8 cellular contexts compared by ENCODE assay signal in the genomic region with DNA sequence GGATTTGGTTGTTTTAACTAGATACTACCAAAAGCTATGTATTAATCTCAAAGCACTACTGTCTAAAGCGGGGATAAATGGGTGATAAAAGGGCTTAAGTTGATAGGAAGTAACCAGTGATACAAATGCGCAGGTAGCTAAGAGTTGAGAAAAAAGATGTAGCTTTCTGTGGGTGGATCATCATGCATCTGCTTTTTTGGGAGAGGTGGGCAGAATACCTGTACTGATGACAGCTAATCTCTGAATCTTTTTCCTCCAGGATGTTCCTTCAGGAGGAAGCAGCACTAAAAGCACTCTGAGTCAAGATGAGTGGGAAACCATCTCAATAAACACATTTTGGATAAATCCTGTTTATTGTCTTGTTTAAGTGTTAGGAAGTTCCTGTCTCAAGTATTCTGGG. TPM values are rescaled to one million over a fixed set of nuclear protein-coding genes. Genes with fewer than 3 reads are reported as not detected.
DNase-seq lines count a peak whose midpoint lies in the region; ATAC-seq, FAIRE-seq and TF ChIP-seq lines count a peak whose summit lies in the region.

No MANE protein-coding gene starts in this region.

- no peaks in the 10 kb centered on the region for H3K27me3 Mint-ChIP-seq in activated CD4-positive, alpha-beta T cell treated with anti-CD3 and anti-CD28 coated beads, Interleukin-2, amount 10 ng/mL, durations not matched to agents 7 days and 5 days
- H3K27me3 Mint-ChIP-seq in activated naive CD8-positive, alpha-beta T cell treated with anti-CD3 and anti-CD28 coated beads, Interleukin-2, amount 10 ng/mL, durations not matched to agents 7 days and 5 days = no peaks in the 10 kb centered on the region

- no peaks in the 10 kb centered on the region for H3K27me3 ChIP-seq in thoracic aorta (replicated peaks; ENCODE audit: insufficient read depth)

- H3K27ac ChIP-seq in kidney (ENCODE audit: low read depth in 2 of 2, low read length in 2 of 2) (no peak overlapping the region), thoracic aorta (peak overlapping the region; percentile 94 to 98)

- no peak for DNase-seq in activated CD4-positive, alpha-beta T cell treated with anti-CD3 and anti-CD28 coated beads, Interleukin-2, amount 10 ng/mL, durations not matched to agents 7 days and 5 days
- no peak for DNase-seq in activated CD4-positive, alpha-beta T cell treated with anti-CD3 and anti-CD28 coated beads, Interleukin-2, amount 50 U/mL, for 48 hours
- DNase-seq in activated naive CD8-positive, alpha-beta T cell treated with anti-CD3 and anti-CD28 coated beads, Interleukin-2, amount 10 ng/mL, durations not matched to agents 7 days and 5 days = no peak
- no peak for DNase-seq in kidney
- DNase-seq in thoracic aorta (ENCODE audit: low spot score) = no peak
- DNase-seq in DMS53 treated with DMSO at 0.1 percent for 48 hours (lab: John Stamatoyannopoulos, UW; ENCODE audit: unreplicated experiment) = no peak
- DNase-seq in KG1 (lab: John Stamatoyannopoulos, UW) = no peak

- H3K36me3 Mint-ChIP-seq in activated CD4-positive, alpha-beta T cell treated with anti-CD3 and anti-CD28 coated beads, Interleukin-2, amount 10 ng/mL, durations not matched to agents 7 days and 5 days (ENCODE audit: low read depth) = peaks cover 37% of the 10 kb centered on the region
- peaks cover 34% of the 10 kb centered on the region for H3K36me3 Mint-ChIP-seq in activated naive CD8-positive, alpha-beta T cell treated with anti-CD3 and anti-CD28 coated beads, Interleukin-2, amount 10 ng/mL, durations not matched to agents 7 days and 5 days

- H3K27ac Mint-ChIP-seq in activated CD4-positive, alpha-beta T cell treated with anti-CD3 and anti-CD28 coated beads, Interleukin-2, amount 10 ng/mL, durations not matched to agents 7 days and 5 days = peak overlapping the region; percentile 96
- H3K27ac Mint-ChIP-seq in activated naive CD8-positive, alpha-beta T cell treated with anti-CD3 and anti-CD28 coated beads, Interleukin-2, amount 10 ng/mL, durations not matched to agents 7 days and 5 days = peak overlapping the region; percentile 98

- H3K9ac ChIP-seq in kidney (ENCODE audit: low read length in 2 of 2) = peak overlapping the region in 1 of 2 donors; percentile 99

- peak overlapping the region; percentile 93 to 98 for H3K4me3 ChIP-seq in kidney (ENCODE audit: low read length in 2 of 2)
- H3K4me3 ChIP-seq in thoracic aorta = peak overlapping the region; percentile 95

- H3K9me3 ChIP-seq in kidney (ENCODE audit: control insufficient read depth in 1 of 2, low read length in 2 of 2) (no peaks in the 10 kb centered on the region), thoracic aorta (no peaks in the 10 kb centered on the region)

- H3K36me3 ChIP-seq in kidney (ENCODE audit: control insufficient read depth in 1 of 2, insufficient read depth in 2 of 2, low read length in 2 of 2) (peaks cover 6 to 16% of the 10 kb centered on the region in 2 donors), thoracic aorta (peaks cover 23% of the 10 kb centered on the region)

- H3K4me1 Mint-ChIP-seq in activated CD4-positive, alpha-beta T cell treated with anti-CD3 and anti-CD28 coated beads, Interleukin-2, amount 10 ng/mL, durations not matched to agents 7 days and 5 days = peaks cover 30% of the 10 kb centered on the region
- peaks cover 30% of the 10 kb centered on the region for H3K4me1 Mint-ChIP-seq in activated naive CD8-positive, alpha-beta T cell treated with anti-CD3 and anti-CD28 coated beads, Interleukin-2, amount 10 ng/mL, durations not matched to agents 7 days and 5 days

- peak overlapping the region; percentile 87 for H3K4me3 Mint-ChIP-seq in activated CD4-positive, alpha-beta T cell treated with anti-CD3 and anti-CD28 coated beads, Interleukin-2, amount 10 ng/mL, durations not matched to agents 7 days and 5 days
- peak overlapping the region; percentile 93 for H3K4me3 Mint-ChIP-seq in activated naive CD8-positive, alpha-beta T cell treated with anti-CD3 and anti-CD28 coated beads, Interleukin-2, amount 10 ng/mL, durations not matched to agents 7 days and 5 days

- TF ChIP-seq CTCF in kidney (IDR thresholded peaks at IDR 0.05; ENCODE audit: borderline replicate concordance, extremely low read depth, insufficient read depth) (no peak), thoracic aorta (IDR thresholded peaks at IDR 0.05) (no peak)

- H3K9me3 Mint-ChIP-seq in activated CD4-positive, alpha-beta T cell treated with anti-CD3 and anti-CD28 coated beads, Interleukin-2, amount 10 ng/mL, durations not matched to agents 7 days and 5 days = no peaks in the 10 kb centered on the region
- no peaks in the 10 kb centered on the region for H3K9me3 Mint-ChIP-seq in activated naive CD8-positive, alpha-beta T cell treated with anti-CD3 and anti-CD28 coated beads, Interleukin-2, amount 10 ng/mL, durations not matched to agents 7 days and 5 days

- FAIRE-seq in kidney (lab: Jason Lieb, UNC) = no peak

- H3K4me1 ChIP-seq in kidney (ENCODE audit: control insufficient read depth in 1 of 2, insufficient read depth in 1 of 2, low read depth in 1 of 2, low read length in 2 of 2) = peaks cover 11 to 16% of the 10 kb centered on the region in 2 donors
- peaks cover 16 to 28% of the 10 kb centered on the region in 2 donors for H3K4me1 ChIP-seq in thoracic aorta (ENCODE audit: control insufficient read depth in 1 of 2, low read depth in 2 of 2)

- POLR2A ChIA-PET in activated CD4-positive, alpha-beta T cell treated with anti-CD3 and anti-CD28 coated beads, Interleukin-2, amount 10 ng/mL, durations not matched to agents 7 days and 5 days (lab: Charles Lee) = interaction anchor here (0.9 kb wide), 1 partner anchor 221 kb away, joined by 3 read pairs; no protein-coding TSS in a partner anchor
- POLR2A ChIA-PET in activated naive CD8-positive, alpha-beta T cell treated with anti-CD3 and anti-CD28 coated beads, Interleukin-2, amount 10 ng/mL, durations not matched to agents 7 days and 5 days (lab: Charles Lee) = interaction anchor here (0.8 to 3.5 kb wide), 13 partner anchors 15 to 358 kb away, joined by 3 to 29 read pairs (median 9); partner anchors contain the start of genes CHTOP, CREB3L4, DENND4B and INTS3

- intact Hi-C loops in kidney (cut with DNase I) = no loop called here

- no peak for ATAC-seq in activated naive CD8-positive, alpha-beta T cell treated with anti-CD3 and anti-CD28 coated beads, Interleukin-2, amount 10 ng/mL, durations not matched to agents 7 days and 5 days (ENCODE audit: low read depth)
- ATAC-seq in thoracic aorta (ENCODE audit: insufficient number of reproducible peaks, low FRiP score, low read depth) (no peak), GM21390 (IDR thresholded peaks at IDR 0.05; ENCODE audit: unreplicated experiment) (no peak)

- CTCF ChIA-PET in activated CD4-positive, alpha-beta T cell treated with anti-CD3 and anti-CD28 coated beads, Interleukin-2, amount 10 ng/mL, durations not matched to agents 7 days and 5 days (lab: Charles Lee) = interaction anchor here (0.6 to 1.8 kb wide), 2 partner anchors 184 to 320 kb away, joined by 3 to 4 read pairs; no protein-coding TSS in a partner anchor

RNA-seq across cellular contexts. Expression of gene RPS27, which starts 1.2 kb away (rescaled TPM):
- total RNA-seq in activated CD4-positive, alpha-beta T cell treated with anti-CD3 and anti-CD28 coated beads, Interleukin-2, amount 10 ng/mL, durations not matched to agents 7 days and 5 days = 1,000 to 10,000 TPM; 2,596 to 2,883 TPM
- total RNA-seq in activated naive CD8-positive, alpha-beta T cell treated with anti-CD3 and anti-CD28 coated beads, Interleukin-2, amount 10 ng/mL, durations not matched to agents 7 days and 5 days = 1,000 to 10,000 TPM; 3,346 to 3,734 TPM
- total RNA-seq in kidney = 1,447 TPM
- polyA plus RNA-seq in kidney (ENCODE audit: insufficient read depth, low read depth, low replicate concordance) = 4,953 TPM
- total RNA-seq in thoracic aorta = 1,000 to 10,000 TPM; 1,129 to 1,416 TPM

RNA-seq across cellular contexts. Expression of gene RAB13, which starts 5.7 kb away (rescaled TPM):
- total RNA-seq in activated CD4-positive, alpha-beta T cell treated with anti-CD3 and anti-CD28 coated beads, Interleukin-2, amount 10 ng/mL, durations not matched to agents 7 days and 5 days = under 1 TPM; 0.92 to 0.96 TPM
- total RNA-seq in activated naive CD8-positive, alpha-beta T cell treated with anti-CD3 and anti-CD28 coated beads, Interleukin-2, amount 10 ng/mL, durations not matched to agents 7 days and 5 days = 1 to 10 TPM; 7.5 to 8.0 TPM
- total RNA-seq in kidney (142 TPM), thoracic aorta (10 to 100 TPM; 36.0 to 48.3 TPM)
- 226 TPM for polyA plus RNA-seq in kidney (ENCODE audit: insufficient read depth, low read depth, low replicate concordance)

RNA-seq across cellular contexts. Expression of gene JTB, which starts 14.3 kb away (rescaled TPM):
- total RNA-seq in activated CD4-positive, alpha-beta T cell treated with anti-CD3 and anti-CD28 coated beads, Interleukin-2, amount 10 ng/mL, durations not matched to agents 7 days and 5 days = 100 to 1,000 TPM; 111 to 124 TPM
- total RNA-seq in activated naive CD8-positive, alpha-beta T cell treated with anti-CD3 and anti-CD28 coated beads, Interleukin-2, amount 10 ng/mL, durations not matched to agents 7 days and 5 days = 100 to 1,000 TPM; 118 TPM
- 97.0 TPM for total RNA-seq in kidney
- polyA plus RNA-seq in kidney (ENCODE audit: insufficient read depth, low read depth, low replicate concordance) = 188 TPM
- total RNA-seq in thoracic aorta = 100 to 1,000 TPM; 184 to 266 TPM

RNA-seq across cellular contexts. Expression of gene CREB3L4, which starts 24.1 kb away (rescaled TPM):
- total RNA-seq in activated CD4-positive, alpha-beta T cell treated with anti-CD3 and anti-CD28 coated beads, Interleukin-2, amount 10 ng/mL, durations not matched to agents 7 days and 5 days = 1 to 10 TPM; 6.9 to 7.9 TPM
- total RNA-seq in activated naive CD8-positive, alpha-beta T cell treated with anti-CD3 and anti-CD28 coated beads, Interleukin-2, amount 10 ng/mL, durations not matched to agents 7 days and 5 days = 10 to 100 TPM in 1 of 2 experiments, 1 to 10 TPM in 1; 8.2 to 10.0 TPM
- total RNA-seq in kidney = 10.9 TPM
- 9.3 TPM for polyA plus RNA-seq in kidney (ENCODE audit: insufficient read depth, low read depth, low replicate concordance)
- total RNA-seq in thoracic aorta = 10 to 100 TPM in 1 of 2 donors, 1 to 10 TPM in 1; 3.2 to 11.1 TPM

RNA-seq across cellular contexts. Expression of gene SLC39A1, which starts 28.5 kb away (rescaled TPM):
- total RNA-seq in activated CD4-positive, alpha-beta T cell treated with anti-CD3 and anti-CD28 coated beads, Interleukin-2, amount 10 ng/mL, durations not matched to agents 7 days and 5 days = 10 to 100 TPM; 33.5 to 36.4 TPM
- total RNA-seq in activated naive CD8-positive, alpha-beta T cell treated with anti-CD3 and anti-CD28 coated beads, Interleukin-2, amount 10 ng/mL, durations not matched to agents 7 days and 5 days = 10 to 100 TPM; 29.6 to 31.1 TPM
- total RNA-seq in kidney (125 TPM), thoracic aorta (100 to 1,000 TPM; 102 to 136 TPM)
- polyA plus RNA-seq in kidney (ENCODE audit: insufficient read depth, low read depth, low replicate concordance) = 106 TPM

Comparison
In these comparisons a context has a peak if more than half of its experiments do, and no peak if none do; other contexts are left out.
1. H3K27ac ChIP-seq: peak in thoracic aorta (2 of 2); none in kidney (0 of 2).
2. RNA of gene RAB13, which starts 5.7 kb away (total RNA-seq): 142 TPM in kidney (single experiment), 36.0 to 48.3 TPM in thoracic aorta and 7.5 to 8.0 TPM in activated naive CD8-positive, alpha-beta T cell treated with anti-CD3 and anti-CD28 coated beads, Interleukin-2, amount 10 ng/mL, durations not matched to agents 7 days and 5 days; 0.92 to 0.96 TPM in activated CD4-positive, alpha-beta T cell treated with anti-CD3 and anti-CD28 coated beads, Interleukin-2, amount 10 ng/mL, durations not matched to agents 7 days and 5 days; every median in the first group is over 4 times any median in the second.